18 cellular contexts compared by ENCODE assay signal in the genomic region with DNA sequence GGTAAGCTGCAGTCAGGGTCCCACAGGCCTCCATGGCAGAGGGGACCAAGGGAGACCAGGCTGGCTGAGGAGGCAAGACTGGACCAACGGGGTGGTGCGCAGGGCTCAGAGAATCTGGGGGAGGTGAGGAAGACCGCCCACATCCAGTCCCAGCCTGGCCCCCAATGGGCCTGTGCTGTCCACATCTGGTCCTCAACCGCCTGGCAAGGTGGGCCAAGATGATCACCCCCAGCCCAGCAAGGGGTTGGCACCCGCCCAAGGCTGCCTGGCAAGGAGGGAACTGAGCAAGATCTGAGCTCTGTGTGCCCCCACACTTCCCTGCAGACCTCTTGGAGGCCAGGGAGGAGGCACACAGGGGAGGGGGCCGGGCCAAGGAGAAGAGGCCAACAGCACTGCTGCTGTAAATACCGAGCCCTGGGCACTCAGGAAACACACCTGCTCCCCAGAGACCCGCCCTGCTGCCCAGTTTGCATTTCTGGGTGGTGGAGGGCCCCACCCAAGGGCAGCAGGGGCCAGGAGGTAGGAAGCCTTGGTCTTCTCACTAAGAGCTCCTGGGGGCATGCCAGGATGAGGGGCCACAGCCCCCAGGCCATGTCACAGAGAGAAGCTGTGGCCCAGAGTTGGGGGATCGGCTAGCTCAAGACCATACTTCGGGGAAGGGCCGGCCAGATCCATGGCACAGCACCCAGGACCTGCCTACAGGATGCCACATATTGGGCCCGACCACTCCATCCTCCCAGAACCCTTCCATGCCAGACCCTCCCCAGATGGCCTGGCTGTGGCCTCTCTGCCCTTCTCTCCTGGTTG.
DNase-seq lines count a peak whose midpoint lies in the region; ATAC-seq and TF ChIP-seq lines count a peak whose summit lies in the region.
"Had no signal": no experiment of that assay in that cellular context is flagged by ENCODE, and none has a peak within 500 bp of the region (broad histone marks: within the 10 kb centered on the region; RNA-seq: fewer than 3 reads in every experiment).

No MANE protein-coding gene starts in this region.

- H3K27me3 ChIP-seq in effector memory CD4-positive, alpha-beta T cell (replicated peaks; ENCODE audit: control insufficient read depth, insufficient read depth, low read length, poor library complexity, severe bottlenecking): no peaks in the 10 kb centered on the region
- H3K27me3 ChIP-seq in muscle layer of colon (ENCODE audit: control insufficient read depth in 1 of 2, insufficient read depth in 2 of 2, low read length in 2 of 2) (no peaks in the 10 kb centered on the region), thyroid gland (no peaks in the 10 kb centered on the region)

- no peak overlapping the region for H3K9ac ChIP-seq in muscle layer of colon (ENCODE audit: low read length)

- no peaks in the 10 kb centered on the region for H3K9me3 ChIP-seq in effector memory CD4-positive, alpha-beta T cell (ENCODE audit: control insufficient read depth, low read length)
- no peaks in the 10 kb centered on the region for H3K9me3 ChIP-seq in muscle layer of colon (ENCODE audit: low read length)
- H3K9me3 ChIP-seq in thyroid gland: no peaks in the 10 kb centered on the region
- H3K9me3 ChIP-seq: HAP-1, psoas muscle had no signal

- H3K27ac Mint-ChIP-seq in activated naive CD4-positive, alpha-beta T cell treated with anti-CD3 and anti-CD28 coated beads, Interleukin-2, amount 50 U/mL, for 72 hours: peak overlapping the region; percentile 33 to 44
- H3K27ac Mint-ChIP-seq: activated CD4-positive, alpha-beta memory T cell treated with anti-CD3 and anti-CD28 coated beads for 36 hours; activated T-helper 2 cell treated with anti-CD3 and anti-CD28 coated beads, Interferon-gamma antibody, Interleukin-2, Interleukin-4, amounts not matched to agents 10 μg/mL and 5 μg/mL and 100 μg/mL, durations not matched to agents 14 hours and 24 hours and 36 hours had no signal

- TF ChIP-seq POLR2A in thyroid gland (IDR thresholded peaks at IDR 0.05): no peak

- WGBS in thyroid gland, 2 donors: 88 to 95% methylated on average over 8 to 9 of the region's 12 CpGs

- H3K4me1 ChIP-seq in effector memory CD4-positive, alpha-beta T cell (ENCODE audit: control insufficient read depth, insufficient read depth, low read length, poor library complexity, severe bottlenecking): no peaks in the 10 kb centered on the region
- peaks cover 90% of the 10 kb centered on the region for H3K4me1 ChIP-seq in muscle layer of colon (ENCODE audit: insufficient read depth, low read length)
- H3K4me1 ChIP-seq in thyroid gland: peaks cover 9 to 69% of the 10 kb centered on the region in 2 donors
- H3K4me1 ChIP-seq: HAP-1, psoas muscle had no signal

- H3K9me3 Mint-ChIP-seq in activated naive CD4-positive, alpha-beta T cell treated with anti-CD3 and anti-CD28 coated beads, Interleukin-2, amount 50 U/mL, for 72 hours: no peaks in the 10 kb centered on the region
- H3K9me3 Mint-ChIP-seq: activated CD4-positive, alpha-beta memory T cell treated with anti-CD3 and anti-CD28 coated beads for 36 hours; activated T-helper 2 cell treated with anti-CD3 and anti-CD28 coated beads, Interferon-gamma antibody, Interleukin-2, Interleukin-4, amounts not matched to agents 10 μg/mL and 5 μg/mL and 100 μg/mL, durations not matched to agents 14 hours and 24 hours and 36 hours had no signal

- no peak for ATAC-seq in activated naive CD4-positive, alpha-beta T cell treated with anti-CD3 and anti-CD28 coated beads, Interleukin-2, amount 50 U/mL, for 72 hours
- ATAC-seq in GM21423 (IDR thresholded peaks at IDR 0.05; ENCODE audit: unreplicated experiment): no peak
- ATAC-seq: psoas muscle; stimulated activated naive CD8-positive, alpha-beta T cell treated with anti-CD3 and anti-CD28 coated beads, Interleukin-15, Interleukin-2, amounts not matched to agents 100 U/mL and 50 U/mL, for 24 hours had no signal

- intact Hi-C loops in thyroid gland (cut with DNase I): no loop called here

- H3K36me3 Mint-ChIP-seq in activated naive CD4-positive, alpha-beta T cell treated with anti-CD3 and anti-CD28 coated beads, Interleukin-2, amount 50 U/mL, for 72 hours: no peaks in the 10 kb centered on the region
- H3K36me3 Mint-ChIP-seq: activated CD4-positive, alpha-beta memory T cell treated with anti-CD3 and anti-CD28 coated beads for 36 hours had no signal

- no peak overlapping the region for H3K4me3 ChIP-seq in effector memory CD4-positive, alpha-beta T cell (ENCODE audit: insufficient read depth, low read depth, low read length, poor library complexity, severe bottlenecking)
- H3K4me3 ChIP-seq in muscle layer of colon (ENCODE audit: low read depth in 1 of 2, low read length in 2 of 2) (no peak overlapping the region), thyroid gland (replicated peaks in 1 of 3) (no peak overlapping the region)
- H3K4me3 ChIP-seq: HAP-1, psoas muscle had no signal

- no peak for TF ChIP-seq CTCF in thyroid gland (IDR thresholded peaks at IDR 0.05)

- H3K36me3 ChIP-seq in effector memory CD4-positive, alpha-beta T cell (ENCODE audit: control insufficient read depth, insufficient read depth, low read length): peaks cover 23% of the 10 kb centered on the region
- peaks cover 11% of the 10 kb centered on the region for H3K36me3 ChIP-seq in muscle layer of colon (ENCODE audit: insufficient read depth, low read length)
- H3K36me3 ChIP-seq in thyroid gland: no peaks in the 10 kb centered on the region
- H3K36me3 ChIP-seq: HAP-1 had no signal

- H3K27ac ChIP-seq in effector memory CD4-positive, alpha-beta T cell (ENCODE audit: insufficient read depth, low read length, poor library complexity, severe bottlenecking): peak overlapping the region; percentile 20
- H3K27ac ChIP-seq in muscle layer of colon (ENCODE audit: low read depth, low read length) (peak overlapping the region; percentile 96), thyroid gland (peak overlapping the region in 2 of 3 donors; percentile 1 to 61)
- H3K27ac ChIP-seq: epithelial cell of prostate, psoas muscle had no signal

- no peak for DNase-seq in activated naive CD4-positive, alpha-beta T cell treated with anti-CD3 and anti-CD28 coated beads, Interleukin-2, amount 50 U/mL, for 72 hours (ENCODE audit: low spot score in 2 of 2)
- DNase-seq in activated naive CD4-positive, alpha-beta T cell (lab: John Stamatoyannopoulos, UW): no peak
- no peak for DNase-seq in effector memory CD4-positive, alpha-beta T cell
- no peak for DNase-seq in thyroid gland
- no peak for DNase-seq in NCI-H2029 treated with DMSO at 0.1 percent for 48 hours (lab: John Stamatoyannopoulos, UW)
- no peak for DNase-seq in globus pallidus (ENCODE audit: low spot score)
- DNase-seq: 8988T; activated CD4-positive, alpha-beta memory T cell treated with anti-CD3 and anti-CD28 coated beads for 36 hours; NCI-H2081 treated with DMSO at 0.1 percent for 48 hours; NCI-H82; stimulated activated CD4-positive, alpha-beta T cell treated with anti-CD3 and anti-CD28 coated beads, Interleukin-4, amount 100 ng/mL, for 4 hours; stimulated activated naive CD8-positive, alpha-beta T cell treated with anti-CD3 and anti-CD28 coated beads, Interleukin-15, Interleukin-2, amounts not matched to agents 100 U/mL and 50 U/mL, for 24 hours had no signal

Comparison
In these comparisons a context has a peak if more than half of its experiments do, and no peak if none do; other contexts are left out.
1. H3K27ac ChIP-seq: peak in every context shown above with its lines; median percentile 96 in muscle layer of colon; 31 in thyroid gland; 20 in effector memory CD4-positive, alpha-beta T cell.